Comparison of ENCODE assay signal across 13 cellular contexts in genomic region chr2:103823847-103824246, GRCh38.
DNase-seq lines count a peak whose midpoint lies in the region; ATAC-seq and TF ChIP-seq lines count a peak whose summit lies in the region.
"Had no signal": no experiment of that assay in that cellular context is flagged by ENCODE, and none has a peak within 500 bp of the region (broad histone marks: within the 10 kb centered on the region; RNA-seq: fewer than 3 reads in every experiment).

No MANE protein-coding gene starts in this region.

- DNase-seq in COR-L47 (lab: John Stamatoyannopoulos, UW), result peak; percentile 64
- DNase-seq in NCI-H69 (lab: John Stamatoyannopoulos, UW), result peak; percentile 28
- DNase-seq in glomerular visceral epithelial cell (ENCODE audit: extremely low spot score), result peak; percentile 31
- no peak for DNase-seq in activated CD8-positive, alpha-beta memory T cell treated with anti-CD3 and anti-CD28 coated beads, Interleukin-2, amount 50 U/mL, for 48 hours
- DNase-seq in left ventricle myocardium superior, result no peak
- DNase-seq: activated CD4-positive, alpha-beta T cell treated with anti-CD3 and anti-CD28 coated beads, Interleukin-2, amount 50 U/mL, for 48 hours; activated T-cell treated with anti-CD3 and anti-CD28 coated beads, Interleukin-2, amount 50 U/mL, for 4 hours; NCI-H446 treated with DMSO at 0.1 percent for 48 hours; stimulated activated CD4-positive, alpha-beta T cell treated with anti-CD3 and anti-CD28 coated beads, Interleukin-4, amount 100 ng/mL, for 1 hour; T-cell had no signal

- intact Hi-C loops in left ventricle myocardium superior (cut with micrococcal nuclease), result no loop called here

- TF ChIP-seq RAD21 in Ishikawa (IDR thresholded peaks at IDR 0.05; ENCODE audit: low read depth), result no peak

- ATAC-seq in left ventricle myocardium superior (no peak), HG03342 (IDR thresholded peaks at IDR 0.05; ENCODE audit: unreplicated experiment) (no peak), GM19328 (IDR thresholded peaks at IDR 0.05; ENCODE audit: unreplicated experiment) (no peak)
- ATAC-seq: activated T-cell treated with anti-CD3 and anti-CD28 coated beads, Interleukin-2, amount 50 U/mL, for 4 hours; T-cell had no signal

- TF ChIP-seq EP300 in Ishikawa (IDR thresholded peaks at IDR 0.05; ENCODE audit: borderline replicate concordance), result peak; percentile 90

TF ChIP-seq in Ishikawa, 13 proteins besides CTCF, POLR2A, EP300 and RAD21:
- TF ChIP-seq TCF12 (IDR thresholded peaks at IDR 0.05; ENCODE audit: low read depth), result peak; percentile 89
- TF ChIP-seq NFIC (IDR thresholded peaks at IDR 0.05), result peak; percentile 99
- TF ChIP-seq, protein P1, sequence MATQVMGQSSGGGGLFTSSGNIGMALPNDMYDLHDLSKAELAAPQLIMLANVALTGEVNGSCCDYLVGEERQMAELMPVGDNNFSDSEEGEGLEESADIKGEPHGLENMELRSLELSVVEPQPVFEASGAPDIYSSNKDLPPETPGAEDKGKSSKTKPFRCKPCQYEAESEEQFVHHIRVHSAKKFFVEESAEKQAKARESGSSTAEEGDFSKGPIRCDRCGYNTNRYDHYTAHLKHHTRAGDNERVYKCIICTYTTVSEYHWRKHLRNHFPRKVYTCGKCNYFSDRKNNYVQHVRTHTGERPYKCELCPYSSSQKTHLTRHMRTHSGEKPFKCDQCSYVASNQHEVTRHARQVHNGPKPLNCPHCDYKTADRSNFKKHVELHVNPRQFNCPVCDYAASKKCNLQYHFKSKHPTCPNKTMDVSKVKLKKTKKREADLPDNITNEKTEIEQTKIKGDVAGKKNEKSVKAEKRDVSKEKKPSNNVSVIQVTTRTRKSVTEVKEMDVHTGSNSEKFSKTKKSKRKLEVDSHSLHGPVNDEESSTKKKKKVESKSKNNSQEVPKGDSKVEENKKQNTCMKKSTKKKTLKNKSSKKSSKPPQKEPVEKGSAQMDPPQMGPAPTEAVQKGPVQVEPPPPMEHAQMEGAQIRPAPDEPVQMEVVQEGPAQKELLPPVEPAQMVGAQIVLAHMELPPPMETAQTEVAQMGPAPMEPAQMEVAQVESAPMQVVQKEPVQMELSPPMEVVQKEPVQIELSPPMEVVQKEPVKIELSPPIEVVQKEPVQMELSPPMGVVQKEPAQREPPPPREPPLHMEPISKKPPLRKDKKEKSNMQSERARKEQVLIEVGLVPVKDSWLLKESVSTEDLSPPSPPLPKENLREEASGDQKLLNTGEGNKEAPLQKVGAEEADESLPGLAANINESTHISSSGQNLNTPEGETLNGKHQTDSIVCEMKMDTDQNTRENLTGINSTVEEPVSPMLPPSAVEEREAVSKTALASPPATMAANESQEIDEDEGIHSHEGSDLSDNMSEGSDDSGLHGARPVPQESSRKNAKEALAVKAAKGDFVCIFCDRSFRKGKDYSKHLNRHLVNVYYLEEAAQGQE (IDR thresholded peaks at IDR 0.05; ENCODE audit: low read depth), result no peak
- TF ChIP-seq YY1 (IDR thresholded peaks at IDR 0.05; ENCODE audit: low read depth), result peak; percentile 44; the same call in 1 of the 2 replicates
- TF ChIP-seq EGR1 (IDR thresholded peaks at IDR 0.05), result no peak
- TF ChIP-seq, protein P2, sequence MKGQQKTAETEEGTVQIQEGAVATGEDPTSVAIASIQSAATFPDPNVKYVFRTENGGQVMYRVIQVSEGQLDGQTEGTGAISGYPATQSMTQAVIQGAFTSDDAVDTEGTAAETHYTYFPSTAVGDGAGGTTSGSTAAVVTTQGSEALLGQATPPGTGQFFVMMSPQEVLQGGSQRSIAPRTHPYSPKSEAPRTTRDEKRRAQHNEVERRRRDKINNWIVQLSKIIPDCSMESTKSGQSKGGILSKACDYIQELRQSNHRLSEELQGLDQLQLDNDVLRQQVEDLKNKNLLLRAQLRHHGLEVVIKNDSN (IDR thresholded peaks at IDR 0.05), result no peak
- no peak for TF ChIP-seq CREB1 (IDR thresholded peaks at IDR 0.05; ENCODE audit: low read depth)
- no peak for TF ChIP-seq TAF1 (IDR thresholded peaks at IDR 0.05; ENCODE audit: low read depth)
- TF ChIP-seq MAX (IDR thresholded peaks at IDR 0.05), result peak; percentile 27; the same call in 1 of the 2 replicates
- peak; percentile 43; the same call in 1 of the 2 replicates for TF ChIP-seq CEBPB (IDR thresholded peaks at IDR 0.05)
- no peak for TF ChIP-seq ZBTB7A (IDR thresholded peaks at IDR 0.05; ENCODE audit: low read depth)
- TF ChIP-seq TEAD4 (IDR thresholded peaks at IDR 0.05), result peak; percentile 81

Comparison
In these comparisons a context has a peak if more than half of its experiments do, and no peak if none do; other contexts are left out.
1. DNase-seq: peak in COR-L47 (single experiment), NCI-H69 (single experiment) and glomerular visceral epithelial cell (single experiment); none in activated CD8-positive, alpha-beta memory T cell treated with anti-CD3 and anti-CD28 coated beads, Interleukin-2, amount 50 U/mL, for 48 hours (single experiment) and left ventricle myocardium superior (single experiment).